ENCODE assay signal across 8 cellular contexts in genomic region chr2:232142049-232142448, GRCh38.
DNase-seq lines count a peak whose midpoint lies in the region; ATAC-seq and TF ChIP-seq lines count a peak whose summit lies in the region.

No MANE protein-coding gene starts in this region.

- H3K4me3 Mint-ChIP-seq in Calu3 (ENCODE audit: low read depth, unreplicated experiment) (no peak overlapping the region), neural progenitor cell (no peak overlapping the region), immature natural killer cell (no peak overlapping the region)

- no peaks in the 10 kb centered on the region for H3K79me2 ChIP-seq in SK-N-SH (ENCODE audit: insufficient read depth)
- no peaks in the 10 kb centered on the region for H3K79me2 ChIP-seq in neural progenitor cell (ENCODE audit: low read depth)

- peak; percentile 19 for DNase-seq in Calu3
- DNase-seq in HFF-Myc (ENCODE audit: extremely low read depth, low read depth), result no peak
- DNase-seq in SK-N-SH, result peak; percentile 48
- no peak for DNase-seq in epithelial cell of proximal tubule (ENCODE audit: low read depth)
- peak; percentile 66 for DNase-seq in neural progenitor cell (ENCODE audit: low spot score)
- DNase-seq in immature natural killer cell, result no peak

- TF ChIP-seq RAD21 in SK-N-SH (IDR thresholded peaks at IDR 0.05; ENCODE audit: low read length), result peak; percentile 80

- no peak for TF ChIP-seq EP300 in SK-N-SH (IDR thresholded peaks at IDR 0.05; ENCODE audit: borderline replicate concordance in 1 of 2, low read depth in 1 of 2, low read length in 1 of 2)

- H3K4me3 ChIP-seq in HFF-Myc (replicated peaks; ENCODE audit: low read depth, low read length) (no peak overlapping the region), SK-N-SH (ENCODE audit: low read depth in 2 of 2, low read length in 1 of 2) (no peak overlapping the region; a peak in 1 of 4 replicates), epithelial cell of proximal tubule (ENCODE audit: low read depth, low read length) (no peak overlapping the region), neural progenitor cell (no peak overlapping the region)

- ATAC-seq in HG03039 (IDR thresholded peaks at IDR 0.05; ENCODE audit: unreplicated experiment) (no peak), HG02623 (IDR thresholded peaks at IDR 0.05; ENCODE audit: unreplicated experiment) (no peak)

- H3K27ac ChIP-seq in SK-N-SH (ENCODE audit: low read depth in 2 of 2, low read length in 1 of 2), result no peak overlapping the region
- H3K27ac ChIP-seq in neural progenitor cell, result no peak overlapping the region

- H3K9ac ChIP-seq in SK-N-SH (no peak overlapping the region), neural progenitor cell (no peak overlapping the region)

- H3K36me3 ChIP-seq in SK-N-SH (replicated peaks in 1 of 2; ENCODE audit: control insufficient read depth in 1 of 2, insufficient read depth in 2 of 2, low read length in 1 of 2), result peaks cover 11 to 19% of the 10 kb centered on the region in 2 experiments
- no peaks in the 10 kb centered on the region for H3K36me3 ChIP-seq in neural progenitor cell

- no peaks in the 10 kb centered on the region for H3K4me1 Mint-ChIP-seq in Calu3 (ENCODE audit: low read depth, unreplicated experiment)
- no peaks in the 10 kb centered on the region for H3K4me1 Mint-ChIP-seq in neural progenitor cell
- peaks cover 11 to 15% of the 10 kb centered on the region in 2 donors for H3K4me1 Mint-ChIP-seq in immature natural killer cell

- no peak overlapping the region for H3K4me2 ChIP-seq in SK-N-SH
- no peak overlapping the region for H3K4me2 ChIP-seq in neural progenitor cell

- H3K9me3 Mint-ChIP-seq in Calu3 (ENCODE audit: low read depth, unreplicated experiment), result no peaks in the 10 kb centered on the region
- no peaks in the 10 kb centered on the region for H3K9me3 Mint-ChIP-seq in neural progenitor cell
- H3K9me3 Mint-ChIP-seq in immature natural killer cell, result no peaks in the 10 kb centered on the region

- intact Hi-C loops in Calu3 (cut with micrococcal nuclease; ENCODE audit: unreplicated experiment), result loop anchor here (1.0 to 5.0 kb wide), 3 partner anchors 217 to 290 kb away; no protein-coding TSS in a partner anchor

- no TSS peak for BruUV-seq in Calu3 (replicated peaks; lab: Mats Ljungman, UMichigan)

- POLR2A ChIA-PET in SK-N-SH (lab: Yijun Ruan, JAX), result no interaction called here

- H3F3A ChIP-seq in SK-N-SH (replicated peaks; ENCODE audit: insufficient read depth) (peaks cover 12% of the 10 kb centered on the region), neural progenitor cell (ENCODE audit: low read depth) (no peaks in the 10 kb centered on the region)

- no peaks in the 10 kb centered on the region for H3K9me2 ChIP-seq in SK-N-SH

- TF ChIP-seq CTCF in Calu3 (IDR thresholded peaks at IDR 0.05; ENCODE audit: unreplicated experiment) (peak; percentile 55), HFF-Myc (IDR thresholded peaks at IDR 0.05; ENCODE audit: low read depth, low read length, missing control alignments) (peak; percentile 67), SK-N-SH (IDR thresholded peaks at IDR 0.05) (peak; percentile 79), epithelial cell of proximal tubule (conservative IDR thresholded peaks at IDR 0.05; ENCODE audit: low read depth, low read length) (peak; percentile 89), neural progenitor cell (IDR thresholded peaks at IDR 0.05) (peak; percentile 83)

- H2AFZ ChIP-seq in SK-N-SH (ENCODE audit: low read depth), result no peak overlapping the region
- no peak overlapping the region for H2AFZ ChIP-seq in neural progenitor cell (replicated peaks)

- H3K4me1 ChIP-seq in SK-N-SH (ENCODE audit: control insufficient read depth in 1 of 2, insufficient read depth in 2 of 2, low read depth in 1 of 2, low read length in 1 of 2) (peaks cover 0 to 13% of the 10 kb centered on the region in 2 experiments; a peak in 1 of 4 replicates), neural progenitor cell (no peaks in the 10 kb centered on the region)

- 54% methylated on average over 3 of the region's 3 CpGs for WGBS in SK-N-SH (ENCODE audit: low lambda C conversion rate)

- no peak overlapping the region for H3K27ac Mint-ChIP-seq in Calu3 (ENCODE audit: unreplicated experiment)
- H3K27ac Mint-ChIP-seq in neural progenitor cell, result no peak overlapping the region
- no peak overlapping the region for H3K27ac Mint-ChIP-seq in immature natural killer cell

- H4K20me1 ChIP-seq in SK-N-SH (ENCODE audit: insufficient read depth), result no peaks in the 10 kb centered on the region
- H4K20me1 ChIP-seq in neural progenitor cell (ENCODE audit: low read depth), result no peaks in the 10 kb centered on the region

- H3K9me3 ChIP-seq in SK-N-SH (no peaks in the 10 kb centered on the region; the same call in 1 of the 2 replicates), neural progenitor cell (ENCODE audit: low read depth) (no peaks in the 10 kb centered on the region)

- no peaks in the 10 kb centered on the region for H3K36me3 Mint-ChIP-seq in Calu3 (ENCODE audit: insufficient read depth, unreplicated experiment)
- peaks cover 1% of the 10 kb centered on the region for H3K36me3 Mint-ChIP-seq in neural progenitor cell
- H3K36me3 Mint-ChIP-seq in immature natural killer cell, result peaks cover 4 to 10% (median 4%) of the 10 kb centered on the region in 3 donors

- CTCF ChIA-PET in Calu3 (lab: Charles Lee), result interaction anchor here (1.0 to 1.3 kb wide), 2 partner anchors 217 to 236 kb away, joined by 3 to 11 read pairs; no protein-coding TSS in a partner anchor
- CTCF ChIA-PET in SK-N-SH (lab: Yijun Ruan, JAX), result interaction anchor here (0.6 to 3.9 kb wide), 23 partner anchors 10 to 258 kb away, joined by 3 to 117 read pairs (median 3); partner anchors contain the start of gene NPPC

- no peaks in the 10 kb centered on the region for H3K27me3 ChIP-seq in SK-N-SH (ENCODE audit: insufficient read depth)
- H3K27me3 ChIP-seq in neural progenitor cell, result no peaks in the 10 kb centered on the region

- no peaks in the 10 kb centered on the region for H3K27me3 Mint-ChIP-seq in Calu3 (ENCODE audit: unreplicated experiment)
- H3K27me3 Mint-ChIP-seq in neural progenitor cell (ENCODE audit: insufficient read depth, low read depth), result peaks cover 3% of the 10 kb centered on the region
- H3K27me3 Mint-ChIP-seq in immature natural killer cell (ENCODE audit: low read depth in 3 of 3), result no peaks in the 10 kb centered on the region

TF ChIP-seq in SK-N-SH, 30 proteins besides CTCF, POLR2A, EP300 and RAD21:
- TF ChIP-seq FOXJ3 (CRISPR knock-in tag; IDR thresholded peaks at IDR 0.05) (no peak), SMC3 (IDR thresholded peaks at IDR 0.05; ENCODE audit: low read depth, low read length) (peak; percentile 77)

Comparison
In these comparisons a context has a peak if more than half of its experiments do, and no peak if none do; other contexts are left out.
1. DNase-seq: peak in Calu3 (single experiment), SK-N-SH (single experiment) and neural progenitor cell (single experiment); none in HFF-Myc (single experiment), epithelial cell of proximal tubule (single experiment) and immature natural killer cell (0 of 3).
2. Peak in every context shown above with its lines, with median percentiles within 50 percentile points of each other: CTCF ChIP-seq.